ENCODE assay signal across 1 cellular context in the genomic region with DNA sequence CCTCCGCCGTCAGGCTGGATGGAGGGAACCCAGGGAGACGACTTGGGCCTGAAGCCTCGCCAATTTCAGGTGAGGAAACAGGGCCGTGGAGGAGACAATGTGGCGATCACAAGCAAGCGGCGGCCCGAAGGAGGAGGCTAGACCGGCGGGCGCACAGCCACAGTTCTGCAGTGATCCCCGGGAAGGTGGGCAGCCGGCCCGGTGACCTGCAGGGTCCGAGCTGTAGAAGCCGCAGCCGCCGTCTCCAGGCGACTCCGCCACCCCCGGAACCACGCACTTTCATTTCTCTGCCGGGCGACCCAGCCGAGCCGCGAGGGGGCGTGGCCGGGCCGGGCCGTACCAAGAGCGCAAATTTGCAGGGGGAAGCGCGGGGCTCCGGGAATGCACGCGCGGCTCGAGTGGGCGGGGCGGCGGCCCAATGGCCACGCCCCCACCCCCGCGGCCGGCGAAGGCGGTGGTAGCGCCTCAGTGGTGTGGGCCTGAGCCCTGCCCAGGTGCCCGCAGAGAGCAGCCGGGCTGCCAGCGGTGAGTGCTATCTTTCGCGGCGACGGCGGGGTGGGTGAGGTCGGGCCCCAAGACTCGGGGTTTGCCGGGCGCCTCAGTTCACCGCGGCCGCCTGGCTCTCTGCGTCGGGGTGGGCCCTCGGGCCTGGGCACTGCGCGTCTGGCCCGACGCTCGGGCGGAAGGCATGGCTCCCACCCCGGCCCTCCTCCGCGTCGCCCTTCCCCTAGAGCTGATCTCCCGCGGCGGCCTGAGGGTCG.
TF ChIP-seq lines count a peak whose summit lies in the region.

Gene POR (plus strand): TSS at position 501 of the 761 bp plus-strand sequence. CDS start 38,847 bp downstream, outside the sequence.

TF ChIP-seq in HepG2, 621 proteins besides CTCF, POLR2A, EP300 and RAD21 (continued from another document and continues in another):
- TF ChIP-seq BRCA1 (CRISPR knock-in tag; IDR thresholded peaks at IDR 0.05): peak; percentile 82
- peak; percentile 83 for TF ChIP-seq NFKB2 (CRISPR knock-in tag; IDR thresholded peaks at IDR 0.05; ENCODE audit: borderline replicate concordance)
- TF ChIP-seq LBX2 (CRISPR knock-in tag; IDR thresholded peaks at IDR 0.05; ENCODE audit: borderline replicate concordance): peak; percentile 85; the same call in 1 of the 2 replicates
- TF ChIP-seq E2F2 (CRISPR knock-in tag; IDR thresholded peaks at IDR 0.05; ENCODE audit: borderline replicate concordance): 0 out of 2 replicates have a peak, but pooled peaks have one; percentile 51
- TF ChIP-seq ZFP36L1 (CRISPR knock-in tag; IDR thresholded peaks at IDR 0.05): peak; percentile 86; the same call in 1 of the 2 replicates
- TF ChIP-seq, protein P1, sequence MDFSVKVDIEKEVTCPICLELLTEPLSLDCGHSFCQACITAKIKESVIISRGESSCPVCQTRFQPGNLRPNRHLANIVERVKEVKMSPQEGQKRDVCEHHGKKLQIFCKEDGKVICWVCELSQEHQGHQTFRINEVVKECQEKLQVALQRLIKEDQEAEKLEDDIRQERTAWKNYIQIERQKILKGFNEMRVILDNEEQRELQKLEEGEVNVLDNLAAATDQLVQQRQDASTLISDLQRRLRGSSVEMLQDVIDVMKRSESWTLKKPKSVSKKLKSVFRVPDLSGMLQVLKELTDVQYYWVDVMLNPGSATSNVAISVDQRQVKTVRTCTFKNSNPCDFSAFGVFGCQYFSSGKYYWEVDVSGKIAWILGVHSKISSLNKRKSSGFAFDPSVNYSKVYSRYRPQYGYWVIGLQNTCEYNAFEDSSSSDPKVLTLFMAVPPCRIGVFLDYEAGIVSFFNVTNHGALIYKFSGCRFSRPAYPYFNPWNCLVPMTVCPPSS (IDR thresholded peaks at IDR 0.05): no peak
- no peak for TF ChIP-seq ZNF644 (CRISPR knock-in tag; IDR thresholded peaks at IDR 0.05; ENCODE audit: low read depth)
- no peak for TF ChIP-seq LCORL (IDR thresholded peaks at IDR 0.05)
- TF ChIP-seq LCORL (CRISPR knock-in tag; IDR thresholded peaks at IDR 0.05): peak; percentile 84
- TF ChIP-seq TEAD3 (CRISPR knock-in tag; optimal IDR thresholded peaks at IDR 0.05; ENCODE audit: borderline replicate concordance): peak; percentile 89
- TF ChIP-seq ZNF354B (CRISPR knock-in tag; IDR thresholded peaks at IDR 0.05): peak; percentile 91; the same call in 1 of the 2 replicates
- TF ChIP-seq STAT5B (CRISPR knock-in tag; IDR thresholded peaks at IDR 0.05): no peak
- no peak for TF ChIP-seq ZNF251 (CRISPR knock-in tag; IDR thresholded peaks at IDR 0.05)
- TF ChIP-seq MYC (CRISPR knock-in tag; IDR thresholded peaks at IDR 0.05; ENCODE audit: borderline replicate concordance): peak; percentile 89; the same call in 1 of the 2 replicates
- no peak; the same call in 1 of the 2 replicates for TF ChIP-seq ZNF468 (CRISPR knock-in tag; IDR thresholded peaks at IDR 0.05)
- peak; percentile 100 for TF ChIP-seq TOPORS (CRISPR knock-in tag; IDR thresholded peaks at IDR 0.05)
- peak; percentile 85; the same call in 1 of the 2 replicates for TF ChIP-seq ZNF550 (CRISPR knock-in tag; IDR thresholded peaks at IDR 0.05; ENCODE audit: borderline replicate concordance)
- TF ChIP-seq, protein P2, sequence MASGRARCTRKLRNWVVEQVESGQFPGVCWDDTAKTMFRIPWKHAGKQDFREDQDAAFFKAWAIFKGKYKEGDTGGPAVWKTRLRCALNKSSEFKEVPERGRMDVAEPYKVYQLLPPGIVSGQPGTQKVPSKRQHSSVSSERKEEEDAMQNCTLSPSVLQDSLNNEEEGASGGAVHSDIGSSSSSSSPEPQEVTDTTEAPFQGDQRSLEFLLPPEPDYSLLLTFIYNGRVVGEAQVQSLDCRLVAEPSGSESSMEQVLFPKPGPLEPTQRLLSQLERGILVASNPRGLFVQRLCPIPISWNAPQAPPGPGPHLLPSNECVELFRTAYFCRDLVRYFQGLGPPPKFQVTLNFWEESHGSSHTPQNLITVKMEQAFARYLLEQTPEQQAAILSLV (CRISPR knock-in tag; IDR thresholded peaks at IDR 0.05; ENCODE audit: borderline replicate concordance): peak; percentile 93; the same call in 1 of the 2 replicates
- 0 out of 2 replicates have a peak, but pooled peaks have one; percentile 14 for TF ChIP-seq ELF3 (CRISPR knock-in tag; IDR thresholded peaks at IDR 0.05)
- no peak; the same call in 1 of the 2 replicates for TF ChIP-seq ZNF136 (CRISPR knock-in tag; IDR thresholded peaks at IDR 0.05; ENCODE audit: low read depth)
- TF ChIP-seq, protein P3, sequence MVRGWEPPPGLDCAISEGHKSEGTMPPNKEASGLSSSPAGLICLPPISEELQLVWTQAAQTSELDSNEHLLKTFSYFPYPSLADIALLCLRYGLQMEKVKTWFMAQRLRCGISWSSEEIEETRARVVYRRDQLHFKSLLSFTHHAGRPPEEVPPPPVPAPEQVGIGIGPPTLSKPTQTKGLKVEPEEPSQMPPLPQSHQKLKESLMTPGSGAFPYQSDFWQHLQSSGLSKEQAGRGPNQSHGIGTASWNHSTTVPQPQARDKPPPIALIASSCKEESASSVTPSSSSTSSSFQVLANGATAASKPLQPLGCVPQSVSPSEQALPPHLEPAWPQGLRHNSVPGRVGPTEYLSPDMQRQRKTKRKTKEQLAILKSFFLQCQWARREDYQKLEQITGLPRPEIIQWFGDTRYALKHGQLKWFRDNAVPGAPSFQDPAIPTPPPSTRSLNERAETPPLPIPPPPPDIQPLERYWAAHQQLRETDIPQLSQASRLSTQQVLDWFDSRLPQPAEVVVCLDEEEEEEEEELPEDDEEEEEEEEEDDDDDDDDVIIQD (CRISPR knock-in tag; IDR thresholded peaks at IDR 0.05; ENCODE audit: low read depth): no peak
- no peak for TF ChIP-seq ZNF512B (CRISPR knock-in tag; IDR thresholded peaks at IDR 0.05; ENCODE audit: borderline replicate concordance)
- TF ChIP-seq TMF1 (CRISPR knock-in tag; IDR thresholded peaks at IDR 0.05; ENCODE audit: low read depth): peak; percentile 68; the same call in 1 of the 2 replicates
- TF ChIP-seq, protein P4, sequence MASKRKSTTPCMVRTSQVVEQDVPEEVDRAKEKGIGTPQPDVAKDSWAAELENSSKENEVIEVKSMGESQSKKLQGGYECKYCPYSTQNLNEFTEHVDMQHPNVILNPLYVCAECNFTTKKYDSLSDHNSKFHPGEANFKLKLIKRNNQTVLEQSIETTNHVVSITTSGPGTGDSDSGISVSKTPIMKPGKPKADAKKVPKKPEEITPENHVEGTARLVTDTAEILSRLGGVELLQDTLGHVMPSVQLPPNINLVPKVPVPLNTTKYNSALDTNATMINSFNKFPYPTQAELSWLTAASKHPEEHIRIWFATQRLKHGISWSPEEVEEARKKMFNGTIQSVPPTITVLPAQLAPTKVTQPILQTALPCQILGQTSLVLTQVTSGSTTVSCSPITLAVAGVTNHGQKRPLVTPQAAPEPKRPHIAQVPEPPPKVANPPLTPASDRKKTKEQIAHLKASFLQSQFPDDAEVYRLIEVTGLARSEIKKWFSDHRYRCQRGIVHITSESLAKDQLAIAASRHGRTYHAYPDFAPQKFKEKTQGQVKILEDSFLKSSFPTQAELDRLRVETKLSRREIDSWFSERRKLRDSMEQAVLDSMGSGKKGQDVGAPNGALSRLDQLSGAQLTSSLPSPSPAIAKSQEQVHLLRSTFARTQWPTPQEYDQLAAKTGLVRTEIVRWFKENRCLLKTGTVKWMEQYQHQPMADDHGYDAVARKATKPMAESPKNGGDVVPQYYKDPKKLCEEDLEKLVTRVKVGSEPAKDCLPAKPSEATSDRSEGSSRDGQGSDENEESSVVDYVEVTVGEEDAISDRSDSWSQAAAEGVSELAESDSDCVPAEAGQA (IDR thresholded peaks at IDR 0.05; ENCODE audit: low read depth): no peak
- TF ChIP-seq, protein P4 (CRISPR knock-in tag; IDR thresholded peaks at IDR 0.05; ENCODE audit: borderline replicate concordance): peak; percentile 89
- TF ChIP-seq ZFP41 (CRISPR knock-in tag; IDR thresholded peaks at IDR 0.05; ENCODE audit: borderline replicate concordance): peak; percentile 49; the same call in 1 of the 2 replicates
- 0 out of 2 replicates have a peak, but pooled peaks have one; percentile 20 for TF ChIP-seq ZNF589 (CRISPR knock-in tag; conservative IDR thresholded peaks at IDR 0.05)
- no peak for TF ChIP-seq PAX8 (CRISPR knock-in tag; IDR thresholded peaks at IDR 0.05; ENCODE audit: borderline replicate concordance)
- TF ChIP-seq ZBTB37 (CRISPR knock-in tag; IDR thresholded peaks at IDR 0.05): 0 out of 2 replicates have a peak, but pooled peaks have one; percentile 20
- no peak for TF ChIP-seq JUN (CRISPR knock-in tag; IDR thresholded peaks at IDR 0.05)
- no peak for TF ChIP-seq ZZZ3 (CRISPR knock-in tag; IDR thresholded peaks at IDR 0.05; ENCODE audit: borderline replicate concordance)
- peak; percentile 23 for TF ChIP-seq BRD4 (CRISPR knock-in tag; IDR thresholded peaks at IDR 0.05)
- TF ChIP-seq ZFX (CRISPR knock-in tag; IDR thresholded peaks at IDR 0.05; ENCODE audit: low read depth): peak; percentile 90
- TF ChIP-seq KAT2B (IDR thresholded peaks at IDR 0.05; ENCODE audit: borderline replicate concordance, low read depth, low read length): no peak
- TF ChIP-seq SMYD3 (CRISPR knock-in tag; IDR thresholded peaks at IDR 0.05): no peak
- peak; percentile 51 for TF ChIP-seq RARA (CRISPR knock-in tag; IDR thresholded peaks at IDR 0.05)
- TF ChIP-seq CREBL2 (CRISPR knock-in tag; IDR thresholded peaks at IDR 0.05; ENCODE audit: borderline replicate concordance): peak; percentile 96; the same call in 1 of the 2 replicates
- TF ChIP-seq NAIF1 (CRISPR knock-in tag; IDR thresholded peaks at IDR 0.05; ENCODE audit: borderline replicate concordance): peak; percentile 93; the same call in 1 of the 2 replicates
- TF ChIP-seq REPIN1 (CRISPR knock-in tag; IDR thresholded peaks at IDR 0.05; ENCODE audit: borderline replicate concordance, low read depth): peak; percentile 97
- TF ChIP-seq ZSCAN21 (CRISPR knock-in tag; IDR thresholded peaks at IDR 0.05; ENCODE audit: borderline replicate concordance): peak; percentile 93
